14 cellular contexts compared by ENCODE assay signal in the genomic region with DNA sequence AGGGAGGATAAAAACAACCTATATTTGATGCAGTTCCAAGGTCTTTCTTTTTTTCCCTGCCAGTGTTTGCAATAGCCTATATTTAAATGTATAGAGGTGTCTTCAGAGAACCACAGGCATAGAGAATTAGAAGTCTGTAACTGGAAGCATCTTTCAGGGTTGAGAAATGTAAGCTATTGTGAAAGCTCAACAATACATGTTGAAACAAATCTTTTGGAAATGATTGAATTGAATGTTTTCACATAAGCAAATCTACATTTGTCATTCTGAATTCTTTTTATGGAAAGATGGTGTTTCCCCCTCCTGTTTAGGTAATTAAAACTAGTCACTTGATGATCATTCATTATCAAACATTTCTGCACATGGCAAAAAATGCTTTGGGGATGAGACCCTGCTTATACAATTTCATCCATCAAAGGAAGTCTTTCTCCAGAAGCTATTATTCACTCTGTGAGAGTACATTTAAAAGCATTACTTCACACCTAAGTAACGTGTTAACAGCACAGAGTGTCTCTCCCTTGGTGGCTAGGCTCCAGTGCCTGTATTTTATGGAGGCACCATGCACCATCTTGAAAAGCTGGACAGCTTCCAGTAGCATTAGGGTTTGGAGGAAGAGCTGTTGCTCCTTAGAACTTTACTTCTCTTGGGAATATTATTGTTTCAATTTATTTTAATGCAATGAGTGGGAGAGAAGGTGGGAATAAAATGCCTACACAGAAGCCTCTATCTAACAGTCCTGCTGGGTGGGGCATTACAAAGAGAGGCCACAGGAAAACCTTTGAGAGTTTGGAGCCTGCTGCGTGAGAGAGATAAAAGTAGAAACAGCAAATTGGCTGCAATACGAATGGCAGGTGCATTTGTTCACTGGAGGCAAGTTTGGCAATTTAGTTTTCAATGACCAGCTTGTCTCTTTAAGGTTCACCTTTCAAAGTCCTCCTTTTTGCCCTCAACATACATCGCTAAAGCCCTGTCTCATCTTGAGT.
DNase-seq lines count a peak whose midpoint lies in the region; ATAC-seq and TF ChIP-seq lines count a peak whose summit lies in the region.
"Had no signal": no experiment of that assay in that cellular context is flagged by ENCODE, and none has a peak within 500 bp of the region (broad histone marks: within the 10 kb centered on the region; RNA-seq: fewer than 3 reads in every experiment).

No MANE protein-coding gene starts in this region.

- TF ChIP-seq CTCF in AG10803 (conservative IDR thresholded peaks at IDR 0.05; ENCODE audit: low read length): no peak

- no peak overlapping the region for H3K4me3 ChIP-seq in AG10803 (ENCODE audit: low read length)
- H3K4me3 ChIP-seq: ascending aorta, suprapubic skin had no signal

- DNase-seq in AG10803 (ENCODE audit: low read depth) (peak; percentile 67), SKM-1 (lab: John Stamatoyannopoulos, UW; ENCODE audit: unreplicated experiment) (peak; percentile 47), dermis blood vessel endothelial cell (no peak), SHP77 (lab: John Stamatoyannopoulos, UW) (no peak)
- DNase-seq in stimulated activated naive CD4-positive, alpha-beta T cell (lab: John Stamatoyannopoulos, UW): no peak
- DNase-seq: activated CD4-positive, alpha-beta T cell treated with anti-CD3 and anti-CD28 coated beads, Interleukin-2, amount 50 U/mL, for 4 hours; COR-L47; NCI-H1417; NCI-H446 treated with DMSO at 0.1 percent for 48 hours had no signal

- peak; percentile 6 for ATAC-seq in GM21528 (IDR thresholded peaks at IDR 0.05; ENCODE audit: low FRiP score, unreplicated experiment)
- peak; percentile 22 for ATAC-seq in esophagus mucosa
- no peak for ATAC-seq in GM18858 (IDR thresholded peaks at IDR 0.05; ENCODE audit: unreplicated experiment)

Comparison
In these comparisons a context has a peak if more than half of its experiments do, and no peak if none do; other contexts are left out.
1. DNase-seq: peak in AG10803 (single experiment) and SKM-1 (single experiment); none in dermis blood vessel endothelial cell (single experiment), SHP77 (0 of 2) and stimulated activated naive CD4-positive, alpha-beta T cell (0 of 6).